ENCODE assay signal across 1 cellular context in genomic region chr20:32539817-32540675, GRCh38.
TF ChIP-seq lines count a peak whose summit lies in the region.

No MANE protein-coding gene starts in this region.

TF ChIP-seq in SK-N-SH, 30 proteins besides CTCF, POLR2A, EP300 and RAD21 (continued from another document):
- TF ChIP-seq PBX3 (IDR thresholded peaks at IDR 0.05) (no peak), MEF2A (IDR thresholded peaks at IDR 0.05; ENCODE audit: borderline replicate concordance, low read depth) (no peak), REST (IDR thresholded peaks at IDR 0.05; ENCODE audit: low read depth, low read length) (no peak), JUND (IDR thresholded peaks at IDR 0.05) (no peak), GABPA (IDR thresholded peaks at IDR 0.05; ENCODE audit: low read depth) (no peak), TAF1 (IDR thresholded peaks at IDR 0.05; ENCODE audit: borderline replicate concordance, low read depth, low read length) (no peak), NRF1 (IDR thresholded peaks at IDR 0.05; ENCODE audit: low read depth, low read length) (no peak), USF2 (IDR thresholded peaks at IDR 0.05; ENCODE audit: borderline replicate concordance, low read depth, low read length) (no peak), NFIC (IDR thresholded peaks at IDR 0.05; ENCODE audit: borderline replicate concordance) (no peak)
